18 cellular contexts compared by ENCODE assay signal in genomic region chr6:132199343-132199742, GRCh38.
DNase-seq lines count a peak whose midpoint lies in the region; ATAC-seq and TF ChIP-seq lines count a peak whose summit lies in the region.
"Had no signal": no experiment of that assay in that cellular context is flagged by ENCODE, and none has a peak within 500 bp of the region (broad histone marks: within the 10 kb centered on the region; RNA-seq: fewer than 3 reads in every experiment).

No MANE protein-coding gene starts in this region.

- peak overlapping the region; percentile 59 for H3K27ac ChIP-seq in left ventricle myocardium inferior (replicated peaks)
- H3K27ac ChIP-seq in brain microvascular endothelial cell: peak overlapping the region; percentile 95
- H3K27ac ChIP-seq: coronary artery, spleen had no signal

- H3K27me3 ChIP-seq in left ventricle myocardium inferior (ENCODE audit: low read depth) (no peaks in the 10 kb centered on the region), brain microvascular endothelial cell (replicated peaks) (no peaks in the 10 kb centered on the region)
- H3K27me3 ChIP-seq: gastroesophageal sphincter, spleen, tibial artery had no signal

- H3K4me1 ChIP-seq in left ventricle myocardium inferior: peaks cover 15% of the 10 kb centered on the region

- peaks cover 14% of the 10 kb centered on the region for H3K9me3 ChIP-seq in left ventricle myocardium inferior (replicated peaks)
- H3K9me3 ChIP-seq: tibial artery had no signal

- intact Hi-C loops in left ventricle myocardium inferior (cut with micrococcal nuclease): no loop called here
- intact Hi-C loops in left ventricle myocardium superior (cut with micrococcal nuclease): no loop called here

- H3K4me3 ChIP-seq in left ventricle myocardium inferior (no peak overlapping the region), brain microvascular endothelial cell (ENCODE audit: low read depth, low read length) (peak overlapping the region; percentile 3)
- H3K4me3 ChIP-seq: coronary artery, gastroesophageal sphincter, spleen, tibial artery had no signal

- ATAC-seq in left ventricle myocardium superior: no peak
- no peak for ATAC-seq in GM21529 (IDR thresholded peaks at IDR 0.05; ENCODE audit: unreplicated experiment)
- no peak for ATAC-seq in GM18511 (IDR thresholded peaks at IDR 0.05; ENCODE audit: unreplicated experiment)
- ATAC-seq: gastroesophageal sphincter, left colon had no signal

- DNase-seq in left ventricle myocardium inferior: no peak
- DNase-seq in left ventricle myocardium superior: no peak
- peak; percentile 78 for DNase-seq in brain microvascular endothelial cell
- DNase-seq in lung microvascular endothelial cell (ENCODE audit: low read depth in 2 of 2): peak; percentile 57 to 63
- DNase-seq in NCI-H1092 (lab: John Stamatoyannopoulos, UW): no peak
- DNase-seq in NAMALWA (ENCODE audit: low spot score): no peak
- DNase-seq: activated naive CD4-positive, alpha-beta T cell treated with anti-CD3 and anti-CD28 coated beads, Interleukin-2, amount 50 U/mL, for 16 hours; DMS153; GOT3; left colon; NCI-H1417 treated with DMSO at 0.1 percent for 48 hours; NCI-H524 treated with DMSO at 0.1 percent for 48 hours; spleen; tibial artery had no signal

- in situ Hi-C loops in brain microvascular endothelial cell (cut with HindIII; ENCODE audit: low pct_ligation_motif_present, low sequenced_read_pairs): no loop called here

- H3K36me3 ChIP-seq in left ventricle myocardium inferior: no peaks in the 10 kb centered on the region
- H3K36me3 ChIP-seq in brain microvascular endothelial cell (replicated peaks): no peaks in the 10 kb centered on the region
- H3K36me3 ChIP-seq: gastroesophageal sphincter, spleen, tibial artery had no signal

- TF ChIP-seq CTCF in left ventricle myocardium inferior (IDR thresholded peaks at IDR 0.05; ENCODE audit: borderline replicate concordance): no peak
- TF ChIP-seq CTCF in brain microvascular endothelial cell (IDR thresholded peaks at IDR 0.05; ENCODE audit: low read depth, low read length, missing control alignments): no peak

Comparison
In these comparisons a context has a peak if more than half of its experiments do, and no peak if none do; other contexts are left out.
1. DNase-seq: peak in brain microvascular endothelial cell (single experiment) and lung microvascular endothelial cell (2 of 2); none in left ventricle myocardium inferior (single experiment), left ventricle myocardium superior (single experiment), NCI-H1092 (single experiment) and NAMALWA (single experiment).